1 cellular context compared by ENCODE assay signal in the genomic region with DNA sequence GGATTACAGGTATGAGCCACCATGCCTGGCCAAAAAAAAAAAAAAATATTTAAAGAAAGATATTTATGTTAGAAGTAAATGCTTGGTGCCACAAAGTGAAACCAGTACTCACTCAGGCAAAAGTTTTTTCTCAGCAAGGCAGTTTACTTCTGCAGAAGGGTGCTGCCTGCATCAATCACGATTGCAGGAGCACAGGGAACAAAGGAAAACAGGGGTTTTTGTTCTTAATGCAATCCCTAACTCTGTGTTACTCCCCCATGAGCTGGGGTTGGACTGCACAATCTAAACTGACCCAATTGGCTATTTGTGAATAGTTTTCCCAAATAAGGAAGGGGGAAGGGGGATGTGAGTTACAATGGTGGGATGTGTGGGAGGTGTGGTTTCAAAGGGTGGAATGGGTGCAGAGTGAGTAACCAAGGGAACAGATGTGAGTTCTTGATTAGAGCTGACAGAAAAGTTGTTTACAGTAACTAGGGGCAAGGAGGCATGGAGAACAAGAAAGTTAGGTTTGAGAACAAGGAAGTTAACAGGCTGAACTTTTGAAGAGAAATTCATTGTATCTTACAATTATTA.
TF ChIP-seq lines count a peak whose summit lies in the region.

No MANE protein-coding gene starts in this region.

TF ChIP-seq in K562, 482 proteins besides CTCF, POLR2A, EP300 and RAD21 (continued from another document):
- TF ChIP-seq, protein P1, sequence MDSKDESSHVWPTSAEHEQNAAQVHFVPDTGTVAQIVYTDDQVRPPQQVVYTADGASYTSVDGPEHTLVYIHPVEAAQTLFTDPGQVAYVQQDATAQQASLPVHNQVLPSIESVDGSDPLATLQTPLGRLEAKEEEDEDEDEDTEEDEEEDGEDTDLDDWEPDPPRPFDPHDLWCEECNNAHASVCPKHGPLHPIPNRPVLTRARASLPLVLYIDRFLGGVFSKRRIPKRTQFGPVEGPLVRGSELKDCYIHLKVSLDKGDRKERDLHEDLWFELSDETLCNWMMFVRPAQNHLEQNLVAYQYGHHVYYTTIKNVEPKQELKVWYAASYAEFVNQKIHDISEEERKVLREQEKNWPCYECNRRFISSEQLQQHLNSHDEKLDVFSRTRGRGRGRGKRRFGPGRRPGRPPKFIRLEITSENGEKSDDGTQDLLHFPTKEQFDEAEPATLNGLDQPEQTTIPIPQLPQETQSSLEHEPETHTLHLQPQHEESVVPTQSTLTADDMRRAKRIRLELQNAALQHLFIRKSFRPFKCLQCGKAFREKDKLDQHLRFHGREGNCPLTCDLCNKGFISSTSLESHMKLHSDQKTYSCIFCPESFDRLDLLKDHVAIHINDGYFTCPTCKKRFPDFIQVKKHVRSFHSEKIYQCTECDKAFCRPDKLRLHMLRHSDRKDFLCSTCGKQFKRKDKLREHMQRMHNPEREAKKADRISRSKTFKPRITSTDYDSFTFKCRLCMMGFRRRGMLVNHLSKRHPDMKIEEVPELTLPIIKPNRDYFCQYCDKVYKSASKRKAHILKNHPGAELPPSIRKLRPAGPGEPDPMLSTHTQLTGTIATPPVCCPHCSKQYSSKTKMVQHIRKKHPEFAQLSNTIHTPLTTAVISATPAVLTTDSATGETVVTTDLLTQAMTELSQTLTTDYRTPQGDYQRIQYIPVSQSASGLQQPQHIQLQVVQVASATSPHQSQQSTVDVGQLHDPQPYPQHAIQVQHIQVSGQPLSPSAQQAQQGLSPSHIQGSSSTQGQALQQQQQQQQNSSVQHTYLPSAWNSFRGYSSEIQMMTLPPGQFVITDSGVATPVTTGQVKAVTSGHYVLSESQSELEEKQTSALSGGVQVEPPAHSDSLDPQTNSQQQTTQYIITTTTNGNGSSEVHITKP (IDR thresholded peaks at IDR 0.05; ENCODE audit: partially characterized antibody), result no peak
- TF ChIP-seq CCNT2 (IDR thresholded peaks at IDR 0.05; ENCODE audit: borderline replicate concordance, extremely low read depth, insufficient read length, low read depth, low read length) (no peak), RAD51 (IDR thresholded peaks at IDR 0.05; ENCODE audit: borderline replicate concordance, low read depth) (no peak), LARP7 (IDR thresholded peaks at IDR 0.05) (no peak), RFX1 (IDR thresholded peaks at IDR 0.05) (peak; percentile 80), LEF1 (IDR thresholded peaks at IDR 0.05) (0 out of 2 replicates have a peak, but pooled peaks have one; percentile 13), SPI1 (IDR thresholded peaks at IDR 0.05; ENCODE audit: borderline replicate concordance, low read depth, low read length) (no peak), RBM17 (IDR thresholded peaks at IDR 0.05; ENCODE audit: borderline replicate concordance, low read depth, low read length) (no peak)
- TF ChIP-seq, protein P2, sequence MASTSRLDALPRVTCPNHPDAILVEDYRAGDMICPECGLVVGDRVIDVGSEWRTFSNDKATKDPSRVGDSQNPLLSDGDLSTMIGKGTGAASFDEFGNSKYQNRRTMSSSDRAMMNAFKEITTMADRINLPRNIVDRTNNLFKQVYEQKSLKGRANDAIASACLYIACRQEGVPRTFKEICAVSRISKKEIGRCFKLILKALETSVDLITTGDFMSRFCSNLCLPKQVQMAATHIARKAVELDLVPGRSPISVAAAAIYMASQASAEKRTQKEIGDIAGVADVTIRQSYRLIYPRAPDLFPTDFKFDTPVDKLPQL (IDR thresholded peaks at IDR 0.05; ENCODE audit: extremely low read depth, insufficient read length), result no peak
